Comparison of ENCODE assay signal across 28 cellular contexts in genomic region chr7:2126621-2127020, GRCh38.
"Had no signal": no experiment of that assay in that cellular context is flagged by ENCODE, and none has a peak within 500 bp of the region (broad histone marks: within the 10 kb centered on the region; RNA-seq: fewer than 3 reads in every experiment).

No MANE protein-coding gene starts in this region.

- H3K4me3 Mint-ChIP-seq: activated CD4-positive, alpha-beta memory T cell treated with anti-CD3 and anti-CD28 coated beads, Interleukin-2, amount 10 ng/mL, durations not matched to agents 7 days and 5 days; activated CD4-positive, alpha-beta T cell treated with anti-CD3 and anti-CD28 coated beads, Interleukin-2, amount 10 ng/mL, durations not matched to agents 7 days and 5 days; activated naive CD4-positive, alpha-beta T cell treated with anti-CD3 and anti-CD28 coated beads, Interleukin-2, amount 10 ng/mL, durations not matched to agents 7 days and 5 days; activated naive CD8-positive, alpha-beta T cell treated with anti-CD3 and anti-CD28 coated beads, Interleukin-2, amount 10 ng/mL, durations not matched to agents 7 days and 5 days; activated T-cell treated with anti-CD3 and anti-CD28 coated beads, Interleukin-2, amount 50 U/mL, for 24 hours; mesothelial cell of epicardium; naive thymus-derived CD8-positive, alpha-beta T cell; neural crest cell; WTC11 had no signal

- H3K36me3 ChIP-seq: upper lobe of right lung had no signal

- DNase-seq: activated CD4-positive, alpha-beta memory T cell treated with anti-CD3 and anti-CD28 coated beads, Interleukin-2, amount 10 ng/mL, durations not matched to agents 7 days and 5 days; activated CD4-positive, alpha-beta T cell treated with anti-CD3 and anti-CD28 coated beads for 1 hour; activated CD4-positive, alpha-beta T cell treated with anti-CD3 and anti-CD28 coated beads, Interleukin-2, amount 10 ng/mL, durations not matched to agents 7 days and 5 days; activated CD8-positive, alpha-beta memory T cell treated with anti-CD3 and anti-CD28 coated beads, Interleukin-2, amount 50 U/mL, for 48 hours; activated gamma-delta T cell; activated naive CD4-positive, alpha-beta T cell treated with anti-CD3 and anti-CD28 coated beads, Interleukin-2, amount 10 ng/mL, durations not matched to agents 7 days and 5 days; activated naive CD8-positive, alpha-beta T cell treated with anti-CD3 and anti-CD28 coated beads, Interleukin-2, amount 10 ng/mL, durations not matched to agents 7 days and 5 days; activated T-cell treated with anti-CD3 and anti-CD28 coated beads, Interleukin-2, amount 50 U/mL, for 24 hours; caudate nucleus; head of caudate nucleus; hippocampal formation; kidney; naive thymus-derived CD8-positive, alpha-beta T cell; occipital lobe; stimulated activated CD4-positive, alpha-beta T cell treated with anti-CD3 and anti-CD28 coated beads, Interleukin-15, amount 100 ng/mL, for 24 hours; stimulated activated CD4-positive, alpha-beta T cell treated with anti-CD3 and anti-CD28 coated beads, Interleukin-2, amount 100 ng/mL, for 24 hours; stimulated activated naive CD4-positive, alpha-beta T cell; T-helper 2 cell; tibial artery; upper lobe of right lung had no signal

- H3K27me3 Mint-ChIP-seq: activated CD4-positive, alpha-beta memory T cell treated with anti-CD3 and anti-CD28 coated beads, Interleukin-2, amount 10 ng/mL, durations not matched to agents 7 days and 5 days; activated CD4-positive, alpha-beta T cell treated with anti-CD3 and anti-CD28 coated beads, Interleukin-2, amount 10 ng/mL, durations not matched to agents 7 days and 5 days; activated naive CD4-positive, alpha-beta T cell treated with anti-CD3 and anti-CD28 coated beads, Interleukin-2, amount 10 ng/mL, durations not matched to agents 7 days and 5 days; activated naive CD8-positive, alpha-beta T cell treated with anti-CD3 and anti-CD28 coated beads, Interleukin-2, amount 10 ng/mL, durations not matched to agents 7 days and 5 days; activated T-cell treated with anti-CD3 and anti-CD28 coated beads, Interleukin-2, amount 50 U/mL, for 24 hours; naive thymus-derived CD8-positive, alpha-beta T cell had no signal

- H3K4me3 ChIP-seq: gastroesophageal sphincter, right atrium auricular region, suprapubic skin, tibial artery, upper lobe of right lung had no signal

- H3K36me3 Mint-ChIP-seq: activated naive CD4-positive, alpha-beta T cell treated with anti-CD3 and anti-CD28 coated beads, Interleukin-2, amount 10 ng/mL, durations not matched to agents 7 days and 5 days; activated naive CD8-positive, alpha-beta T cell treated with anti-CD3 and anti-CD28 coated beads, Interleukin-2, amount 10 ng/mL, durations not matched to agents 7 days and 5 days; mesothelial cell of epicardium; WTC11 had no signal

- H3K27me3 ChIP-seq: gastroesophageal sphincter, right atrium auricular region, suprapubic skin, tibial artery, upper lobe of right lung had no signal

- H3K27ac Mint-ChIP-seq: activated CD4-positive, alpha-beta memory T cell treated with anti-CD3 and anti-CD28 coated beads, Interleukin-2, amount 10 ng/mL, durations not matched to agents 7 days and 5 days; activated CD4-positive, alpha-beta T cell treated with anti-CD3 and anti-CD28 coated beads, Interleukin-2, amount 10 ng/mL, durations not matched to agents 7 days and 5 days; activated naive CD4-positive, alpha-beta T cell treated with anti-CD3 and anti-CD28 coated beads, Interleukin-2, amount 10 ng/mL, durations not matched to agents 7 days and 5 days; activated naive CD8-positive, alpha-beta T cell treated with anti-CD3 and anti-CD28 coated beads, Interleukin-2, amount 10 ng/mL, durations not matched to agents 7 days and 5 days; activated T-cell treated with anti-CD3 and anti-CD28 coated beads, Interleukin-2, amount 50 U/mL, for 24 hours; mesothelial cell of epicardium had no signal

- H3K27ac ChIP-seq: gastroesophageal sphincter, right atrium auricular region, suprapubic skin, tibial artery, upper lobe of right lung had no signal

- H3K9me3 Mint-ChIP-seq: activated CD4-positive, alpha-beta memory T cell treated with anti-CD3 and anti-CD28 coated beads, Interleukin-2, amount 10 ng/mL, durations not matched to agents 7 days and 5 days; activated CD4-positive, alpha-beta T cell treated with anti-CD3 and anti-CD28 coated beads, Interleukin-2, amount 10 ng/mL, durations not matched to agents 7 days and 5 days; activated naive CD4-positive, alpha-beta T cell treated with anti-CD3 and anti-CD28 coated beads, Interleukin-2, amount 10 ng/mL, durations not matched to agents 7 days and 5 days; activated naive CD8-positive, alpha-beta T cell treated with anti-CD3 and anti-CD28 coated beads, Interleukin-2, amount 10 ng/mL, durations not matched to agents 7 days and 5 days; activated T-cell treated with anti-CD3 and anti-CD28 coated beads, Interleukin-2, amount 50 U/mL, for 24 hours; mesothelial cell of epicardium; naive thymus-derived CD8-positive, alpha-beta T cell; neural crest cell; WTC11 had no signal

- FAIRE-seq: astrocyte, endothelial cell of umbilical vein, kidney had no signal

- H3K4me1 Mint-ChIP-seq: activated CD4-positive, alpha-beta memory T cell treated with anti-CD3 and anti-CD28 coated beads, Interleukin-2, amount 10 ng/mL, durations not matched to agents 7 days and 5 days; activated CD4-positive, alpha-beta T cell treated with anti-CD3 and anti-CD28 coated beads, Interleukin-2, amount 10 ng/mL, durations not matched to agents 7 days and 5 days; activated naive CD4-positive, alpha-beta T cell treated with anti-CD3 and anti-CD28 coated beads, Interleukin-2, amount 10 ng/mL, durations not matched to agents 7 days and 5 days; activated naive CD8-positive, alpha-beta T cell treated with anti-CD3 and anti-CD28 coated beads, Interleukin-2, amount 10 ng/mL, durations not matched to agents 7 days and 5 days; WTC11 had no signal

- H3K9me3 ChIP-seq: gastroesophageal sphincter, right atrium auricular region, suprapubic skin, tibial artery, upper lobe of right lung had no signal

- H3K4me1 ChIP-seq: suprapubic skin, upper lobe of right lung had no signal
